31 cellular contexts compared by ENCODE assay signal in the genomic region with DNA sequence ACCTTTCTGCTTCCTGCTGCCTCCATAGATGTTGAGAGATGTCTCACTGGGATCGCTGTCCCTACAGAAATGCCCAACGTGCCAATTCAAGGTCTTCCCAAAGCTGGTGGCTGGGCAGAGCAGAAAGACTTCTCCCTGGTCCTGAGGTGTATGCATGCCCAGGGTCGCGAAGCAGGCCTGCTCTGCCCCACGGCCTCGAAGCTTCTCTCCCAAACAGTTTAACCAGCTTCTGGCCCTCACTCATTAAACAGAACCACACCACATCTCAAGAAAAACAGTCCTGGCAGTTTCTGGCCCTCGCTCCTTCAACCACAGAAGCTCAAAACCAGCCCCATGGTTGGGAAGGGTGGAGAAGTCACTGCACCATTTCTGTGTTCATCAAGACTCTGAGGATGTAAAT. TPM values are rescaled to one million over a fixed set of nuclear protein-coding genes. Genes with fewer than 3 reads are reported as not detected.
DNase-seq lines count a peak whose midpoint lies in the region; ATAC-seq, FAIRE-seq and TF ChIP-seq lines count a peak whose summit lies in the region.
"Had no signal": no experiment of that assay in that cellular context is flagged by ENCODE, and none has a peak within 500 bp of the region (broad histone marks: within the 10 kb centered on the region; RNA-seq: fewer than 3 reads in every experiment).

No MANE protein-coding gene starts in this region.

- no peak overlapping the region for H3K9ac ChIP-seq in kidney (ENCODE audit: low read length in 2 of 2)
- H3K9ac ChIP-seq: BLaER1 had no signal

- FAIRE-seq in kidney (lab: Jason Lieb, UNC): no peak
- FAIRE-seq: A204.1, GM12878, GM12892, GM18507 had no signal

- TF ChIP-seq CTCF in left ventricle myocardium inferior (IDR thresholded peaks at IDR 0.05; ENCODE audit: borderline replicate concordance) (no peak), kidney (IDR thresholded peaks at IDR 0.05; ENCODE audit: borderline replicate concordance, extremely low read depth, insufficient read depth) (no peak), left lung (IDR thresholded peaks at IDR 0.05) (no peak)

- H3K4me3 ChIP-seq in left ventricle myocardium inferior (no peak overlapping the region), kidney (ENCODE audit: low read length in 2 of 2) (no peak overlapping the region), left lung (no peak overlapping the region)
- H3K4me3 ChIP-seq: BLaER1, GM12878 had no signal

- H3K9me3 ChIP-seq in left ventricle myocardium inferior (replicated peaks) (peaks cover 5% of the 10 kb centered on the region), kidney (ENCODE audit: control insufficient read depth in 1 of 2, low read length in 2 of 2) (no peaks in the 10 kb centered on the region), left lung (no peaks in the 10 kb centered on the region)
- H3K9me3 ChIP-seq: BE2C had no signal

- H3K27ac ChIP-seq in left ventricle myocardium inferior (replicated peaks): no peak overlapping the region
- H3K27ac ChIP-seq in kidney (ENCODE audit: low read depth in 2 of 2, low read length in 2 of 2): no peak overlapping the region
- no peak overlapping the region for H3K27ac ChIP-seq in left lung
- H3K27ac ChIP-seq: BLaER1 had no signal

- H3K4me1 ChIP-seq in left ventricle myocardium inferior (no peaks in the 10 kb centered on the region), kidney (ENCODE audit: control insufficient read depth in 1 of 2, insufficient read depth in 1 of 2, low read depth in 1 of 2, low read length in 2 of 2) (no peaks in the 10 kb centered on the region), left lung (no peaks in the 10 kb centered on the region)
- H3K4me1 ChIP-seq: BE2C had no signal

- ATAC-seq in left lung: no peak
- ATAC-seq: GM12878 had no signal

- H3K27me3 ChIP-seq in left ventricle myocardium inferior (ENCODE audit: low read depth): peaks cover 81% of the 10 kb centered on the region
- H3K27me3 ChIP-seq in left lung: peaks cover 0 to 22% of the 10 kb centered on the region in 2 donors
- H3K27me3 ChIP-seq: BE2C, BLaER1 had no signal

- intact Hi-C loops in cardiac septum (cut with DNase I): no loop called here
- intact Hi-C loops in left ventricle myocardium inferior (cut with micrococcal nuclease): no loop called here
- intact Hi-C loops in kidney (cut with DNase I): no loop called here
- intact Hi-C loops in left lung (cut with DNase I): loop anchor here in 1 of 2 donors (10.0 kb wide), 1 partner anchor 323 kb away; no protein-coding TSS in a partner anchor

- DNase-seq in cardiac septum (ENCODE audit: low spot score): peak; percentile 68
- DNase-seq in left ventricle myocardium inferior: no peak
- peak; percentile 20 for DNase-seq in kidney
- peak; percentile 62 for DNase-seq in mesenteric fat pad (ENCODE audit: low spot score)
- DNase-seq in left lung: no peak
- DNase-seq in ureter (ENCODE audit: low spot score): no peak
- DNase-seq: 8988T; ACHN; BE2C; C1 segment of cervical spinal cord; CD4-positive, alpha-beta memory T cell; CD4-positive, CD25-positive, alpha-beta regulatory T cell; CD8-positive, alpha-beta memory T cell; COR-L47; DMS 273 treated with DMSO at 0.1 percent for 48 hours; DMS153; DMS53; DMS79; DND-41; EL; GDM1 had no signal

- H3K36me3 ChIP-seq in left ventricle myocardium inferior (no peaks in the 10 kb centered on the region), kidney (ENCODE audit: control insufficient read depth in 1 of 2, insufficient read depth in 2 of 2, low read length in 2 of 2) (no peaks in the 10 kb centered on the region), left lung (no peaks in the 10 kb centered on the region)
- H3K36me3 ChIP-seq: BE2C, BLaER1 had no signal

RNA-seq across cellular contexts. Expression of a gene that starts 14.7 kb away (rescaled TPM):
- not detected for total RNA-seq in cardiac septum
- total RNA-seq in left ventricle myocardium inferior: not detected
- 5.1 TPM for total RNA-seq in kidney
- polyA plus RNA-seq in kidney (ENCODE audit: insufficient read depth, low read depth, low replicate concordance): 63.6 TPM
- not detected for total RNA-seq in mesenteric fat pad
- not detected for total RNA-seq in left lung
- total RNA-seq in ureter: not detected
- total RNA-seq: A673; CD4-positive, alpha-beta memory T cell; CD4-positive, CD25-positive, alpha-beta regulatory T cell; CD8-positive, alpha-beta memory T cell; Daoy; G401; GM12878 had no signal
- polyA plus RNA-seq: AG04450; CD14-positive monocyte; CD4-positive, alpha-beta memory T cell; CD4-positive, CD25-positive, alpha-beta regulatory T cell; CD8-positive, alpha-beta memory T cell; GM12878 had no signal

Comparison
In these comparisons a context has a peak if more than half of its experiments do, and no peak if none do; other contexts are left out.
1. DNase-seq: peak in cardiac septum (single experiment), kidney (single experiment) and mesenteric fat pad (single experiment); none in left ventricle myocardium inferior (single experiment), left lung (0 of 2) and ureter (single experiment).